25 cellular contexts compared by ENCODE assay signal in the genomic region with DNA sequence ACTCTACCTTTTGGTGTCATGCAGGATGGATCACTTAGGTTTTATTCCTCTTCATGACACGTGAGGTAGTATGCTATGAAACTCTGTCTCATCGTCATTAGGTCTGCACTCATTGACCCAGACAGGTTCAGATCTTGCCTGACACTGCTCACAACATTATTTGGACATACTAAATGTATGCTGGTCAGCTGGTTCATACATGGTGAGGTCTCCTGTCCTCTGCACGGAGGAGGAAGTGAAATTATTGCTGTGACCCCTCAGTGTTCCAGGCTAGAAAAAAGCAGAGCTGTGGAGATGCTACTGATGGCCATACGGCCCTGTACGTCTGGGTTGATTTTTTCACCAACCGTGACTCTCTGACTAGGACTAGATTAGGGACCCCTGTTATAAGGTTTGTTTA.
"Had no signal": no experiment of that assay in that cellular context is flagged by ENCODE, and none has a peak within 500 bp of the region (broad histone marks: within the 10 kb centered on the region; RNA-seq: fewer than 3 reads in every experiment).

No MANE protein-coding gene starts in this region.

- H3K27me3 ChIP-seq: ascending aorta had no signal

- H3K36me3 Mint-ChIP-seq: activated naive CD4-positive, alpha-beta T cell treated with anti-CD3 and anti-CD28 coated beads, Interleukin-2, amount 50 U/mL, for 24 hours had no signal

- ATAC-seq: activated naive CD8-positive, alpha-beta T cell treated with anti-CD3 and anti-CD28 coated beads, Interleukin-2, amount 50 U/mL, for 24 hours had no signal

- H2AFZ ChIP-seq: PC-9 had no signal

- H3K27ac Mint-ChIP-seq: activated B cell treated with CpG ODN at 0.5 μM for 24 hours; activated CD4-positive, alpha-beta T cell treated with anti-CD3 and anti-CD28 coated beads, Interleukin-2, amount 10 ng/mL, durations not matched to agents 24 days and 14 days; activated naive CD4-positive, alpha-beta T cell treated with anti-CD3 and anti-CD28 coated beads, Interleukin-2, amount 50 U/mL, for 24 hours; activated naive CD8-positive, alpha-beta T cell treated with anti-CD3 and anti-CD28 coated beads, Interleukin-2, amount 50 U/mL, for 24 hours; activated T-helper 2 cell treated with anti-CD3 and anti-CD28 coated beads, Interferon-gamma antibody, Interleukin-2, Interleukin-4, amounts not matched to agents 10 μg/mL and 5 μg/mL and 100 μg/mL, durations not matched to agents 14 hours and 24 hours and 36 hours; brain; T-helper 1 cell treated with Interleukin-12 subunit alpha and Interleukin-12 subunit beta and Interleukin-4 antibody, amounts not matched to agents 30 μg/mL and 1 μg/mL, for 36 hours had no signal

- H3K4me1 Mint-ChIP-seq: activated B cell treated with CpG ODN at 0.5 μM for 24 hours; activated naive CD4-positive, alpha-beta T cell treated with anti-CD3 and anti-CD28 coated beads, Interleukin-2, amount 50 U/mL, for 24 hours; activated naive CD8-positive, alpha-beta T cell treated with anti-CD3 and anti-CD28 coated beads, Interleukin-2, amount 50 U/mL, for 24 hours; central memory CD8-positive, alpha-beta T cell had no signal

- H3K4me3 ChIP-seq: ascending aorta, PC-9 had no signal

- H3K9me3 ChIP-seq: ascending aorta had no signal

- H3K36me3 ChIP-seq: ascending aorta had no signal

- H3K27ac ChIP-seq: ascending aorta, PC-9 had no signal

- H3K4me2 ChIP-seq: PC-9 had no signal

- H3K27me3 Mint-ChIP-seq: activated B cell treated with CpG ODN at 0.5 μM for 24 hours; activated naive CD4-positive, alpha-beta T cell treated with anti-CD3 and anti-CD28 coated beads, Interleukin-2, amount 50 U/mL, for 24 hours; activated naive CD8-positive, alpha-beta T cell treated with anti-CD3 and anti-CD28 coated beads, Interleukin-2, amount 50 U/mL, for 24 hours; brain; central memory CD8-positive, alpha-beta T cell had no signal

- H3K4me3 Mint-ChIP-seq: activated B cell treated with CpG ODN at 0.5 μM for 24 hours; activated CD4-positive, alpha-beta T cell treated with anti-CD3 and anti-CD28 coated beads, Interleukin-2, amount 10 ng/mL, durations not matched to agents 24 days and 14 days; activated naive CD4-positive, alpha-beta T cell treated with anti-CD3 and anti-CD28 coated beads, Interleukin-2, amount 50 U/mL, for 24 hours; activated naive CD8-positive, alpha-beta T cell treated with anti-CD3 and anti-CD28 coated beads, Interleukin-2, amount 50 U/mL, for 24 hours; brain; central memory CD8-positive, alpha-beta T cell; T-helper 1 cell treated with Interleukin-12 subunit alpha and Interleukin-12 subunit beta and Interleukin-4 antibody, amounts not matched to agents 30 μg/mL and 1 μg/mL, for 36 hours had no signal

- H3K9me3 Mint-ChIP-seq: activated B cell treated with CpG ODN at 0.5 μM for 24 hours; activated CD4-positive, alpha-beta T cell treated with anti-CD3 and anti-CD28 coated beads, Interleukin-2, amount 10 ng/mL, durations not matched to agents 24 days and 14 days; activated T-helper 2 cell treated with anti-CD3 and anti-CD28 coated beads, Interferon-gamma antibody, Interleukin-2, Interleukin-4, amounts not matched to agents 10 μg/mL and 5 μg/mL and 100 μg/mL, durations not matched to agents 14 hours and 24 hours and 36 hours; central memory CD8-positive, alpha-beta T cell; T-helper 1 cell treated with Interleukin-12 subunit alpha and Interleukin-12 subunit beta and Interleukin-4 antibody, amounts not matched to agents 30 μg/mL and 1 μg/mL, for 36 hours had no signal

- DNase-seq: activated B cell treated with CpG ODN at 0.5 μM for 24 hours; activated CD4-positive, alpha-beta T cell treated with anti-CD3 and anti-CD28 coated beads for 1 hour; activated CD4-positive, alpha-beta T cell treated with anti-CD3 and anti-CD28 coated beads, Interleukin-2, amount 10 ng/mL, durations not matched to agents 24 days and 14 days; activated CD4-positive, alpha-beta T cell treated with anti-CD3 and anti-CD28 coated beads, Interleukin-2, amount 50 U/mL, for 48 hours; activated naive CD8-positive, alpha-beta T cell treated with anti-CD3 and anti-CD28 coated beads, Interleukin-2, amount 50 U/mL, for 24 hours; activated T-cell treated with anti-CD3 and anti-CD28 coated beads for 4 hours; activated T-cell treated with anti-CD3 and anti-CD28 coated beads, Interleukin-2, amount 50 U/mL, for 48 hours; amniotic stem cell; IMR-90; Kasumi-1; KBM-7; NCI-H1105; NCI-H1436; NCI-H1694 treated with DMSO at 0.1 percent for 48 hours; NCI-H2029 treated with DMSO at 0.1 percent for 48 hours; NCI-H510A treated with DMSO at 0.1 percent for 48 hours; NCI-H69; PC-9; SHP77 treated with DMSO at 0.1 percent for 48 hours had no signal
